Comparison of ENCODE assay signal across 2 cellular contexts in the genomic region with DNA sequence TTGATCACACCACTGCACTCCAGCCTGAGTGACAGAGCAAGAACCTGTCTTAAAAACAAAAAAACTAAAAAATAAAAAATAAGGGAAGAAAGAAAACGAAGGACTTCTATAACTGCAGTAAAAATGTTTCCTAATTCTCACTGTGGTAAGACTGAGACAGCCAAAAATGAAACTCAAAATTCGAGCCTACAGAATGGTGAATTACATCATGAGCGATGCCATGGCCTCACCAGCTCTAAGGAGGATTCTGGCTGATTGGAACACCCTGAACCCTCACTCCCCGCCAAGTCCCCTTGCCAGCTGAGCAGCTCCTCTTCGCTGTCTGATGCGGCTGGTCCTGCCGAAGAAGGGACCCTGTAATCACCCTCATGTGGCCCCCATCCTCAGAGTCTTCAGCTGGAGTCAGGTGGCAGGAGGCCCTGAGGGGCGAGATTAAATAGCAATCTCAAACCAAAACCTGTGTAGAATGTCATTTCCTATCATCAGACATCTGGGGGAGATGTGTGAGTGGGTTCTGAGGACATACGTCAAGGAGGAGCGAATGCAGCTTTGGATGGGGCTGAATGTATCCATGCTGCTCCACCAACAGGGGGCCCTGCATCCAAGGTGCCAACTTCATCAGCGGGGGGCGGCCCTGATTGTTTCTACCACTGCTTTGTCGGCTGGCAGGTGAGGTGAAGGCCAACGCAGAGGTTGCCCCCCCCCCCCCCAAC.
TF ChIP-seq lines count a peak whose summit lies in the region.

No MANE protein-coding gene starts in this region.

TF ChIP-seq in IMR-90, 13 proteins besides CTCF, POLR2A, EP300 and RAD21:
- TF ChIP-seq ELK1 (IDR thresholded peaks at IDR 0.05; ENCODE audit: borderline replicate concordance, low read depth, low read length) (no peak), SMC3 (IDR thresholded peaks at IDR 0.05; ENCODE audit: low read depth, low read length) (no peak), CEBPB (IDR thresholded peaks at IDR 0.05; ENCODE audit: low read depth, low read length) (no peak)
TF ChIP-seq in IMR-90: peak in this region for 0.

TF ChIP-seq in K562, 482 proteins besides CTCF, POLR2A, EP300 and RAD21:
- TF ChIP-seq SIN3B (IDR thresholded peaks at IDR 0.05; ENCODE audit: low read depth), result no peak
- TF ChIP-seq, protein P1, sequence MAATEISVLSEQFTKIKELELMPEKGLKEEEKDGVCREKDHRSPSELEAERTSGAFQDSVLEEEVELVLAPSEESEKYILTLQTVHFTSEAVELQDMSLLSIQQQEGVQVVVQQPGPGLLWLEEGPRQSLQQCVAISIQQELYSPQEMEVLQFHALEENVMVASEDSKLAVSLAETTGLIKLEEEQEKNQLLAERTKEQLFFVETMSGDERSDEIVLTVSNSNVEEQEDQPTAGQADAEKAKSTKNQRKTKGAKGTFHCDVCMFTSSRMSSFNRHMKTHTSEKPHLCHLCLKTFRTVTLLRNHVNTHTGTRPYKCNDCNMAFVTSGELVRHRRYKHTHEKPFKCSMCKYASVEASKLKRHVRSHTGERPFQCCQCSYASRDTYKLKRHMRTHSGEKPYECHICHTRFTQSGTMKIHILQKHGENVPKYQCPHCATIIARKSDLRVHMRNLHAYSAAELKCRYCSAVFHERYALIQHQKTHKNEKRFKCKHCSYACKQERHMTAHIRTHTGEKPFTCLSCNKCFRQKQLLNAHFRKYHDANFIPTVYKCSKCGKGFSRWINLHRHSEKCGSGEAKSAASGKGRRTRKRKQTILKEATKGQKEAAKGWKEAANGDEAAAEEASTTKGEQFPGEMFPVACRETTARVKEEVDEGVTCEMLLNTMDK (IDR thresholded peaks at IDR 0.05; ENCODE audit: borderline replicate concordance, insufficient read depth, low read depth, low read length, poor library complexity, severe bottlenecking), result peak; percentile 63
